In genomic region chr13:109784590-109785140, GRCh38 we compare ENCODE assay signal across 9 cellular contexts. TPM values are rescaled to one million over a fixed set of nuclear protein-coding genes. Genes with fewer than 3 reads are reported as not detected.
DNase-seq lines count a peak whose midpoint lies in the region; ATAC-seq, FAIRE-seq and TF ChIP-seq lines count a peak whose summit lies in the region.
"Had no signal": no experiment of that assay in that cellular context is flagged by ENCODE, and none has a peak within 500 bp of the region (broad histone marks: within the 10 kb centered on the region; RNA-seq: fewer than 3 reads in every experiment).

No MANE protein-coding gene starts in this region.

- peak; percentile 80 for TF ChIP-seq RAD21 in neural cell (conservative IDR thresholded peaks at IDR 0.05)

- H3K27ac ChIP-seq in A673 (ENCODE audit: low read depth, low read length, poor library complexity, severe bottlenecking) (peak overlapping the region; percentile 97), neural cell (ENCODE audit: low read length) (peak overlapping the region; percentile 70), thymus (ENCODE audit: low read depth) (no peak overlapping the region)

- no peak overlapping the region for H3K4me2 ChIP-seq in neural cell (ENCODE audit: low read length)

- intact Hi-C loops in A673 (cut with micrococcal nuclease; ENCODE audit: unreplicated experiment): loop anchor here (2.0 to 5.0 kb wide), 3 partner anchors 132 to 1522 kb away; no protein-coding TSS in a partner anchor
- intact Hi-C loops in activated naive CD4-positive, alpha-beta T cell treated with anti-CD3 and anti-CD28 coated beads for 36 hours (cut with micrococcal nuclease): loop anchor here (1.0 to 10.0 kb wide), 6 partner anchors 19 to 1460 kb away; no protein-coding TSS in a partner anchor

- H3K9me2 ChIP-seq in neural cell (ENCODE audit: insufficient read depth, low read length): no peaks in the 10 kb centered on the region

- H3K79me2 ChIP-seq in neural cell (replicated peaks; ENCODE audit: insufficient read depth, low read length): peaks cover 22% of the 10 kb centered on the region

- H3K36me3 ChIP-seq in A673 (ENCODE audit: insufficient read depth, low read length, poor library complexity, severe bottlenecking) (peaks cover 49% of the 10 kb centered on the region), H7 (replicated peaks; ENCODE audit: control insufficient read depth, insufficient read depth, low read length) (no peaks in the 10 kb centered on the region), neural cell (ENCODE audit: insufficient read depth, low read length) (peaks cover 3% of the 10 kb centered on the region), thymus (ENCODE audit: control insufficient read depth, insufficient read depth) (peaks cover 28% of the 10 kb centered on the region)

- peaks cover 5% of the 10 kb centered on the region for H3K27me3 Mint-ChIP-seq in activated naive CD4-positive, alpha-beta T cell treated with anti-CD3 and anti-CD28 coated beads for 36 hours (ENCODE audit: low read depth)

- WGBS in thymus: 6% methylated on average over 83 of the region's 83 CpGs

- no peak for ATAC-seq in HG02798 (IDR thresholded peaks at IDR 0.05; ENCODE audit: poor library complexity, unreplicated experiment)
- ATAC-seq: GM12878 had no signal

- no TSS peak for BruUV-seq in A673 (replicated peaks; lab: Mats Ljungman, UMichigan)

- H3F3A ChIP-seq in neural cell (ENCODE audit: insufficient read depth, low read length, poor library complexity, severe bottlenecking): no peaks in the 10 kb centered on the region

- H3K27me3 ChIP-seq in A673 (replicated peaks; ENCODE audit: insufficient read depth, low read depth, low read length, poor library complexity): no peaks in the 10 kb centered on the region
- peaks cover 14% of the 10 kb centered on the region; the same call in 1 of the 2 replicates for H3K27me3 ChIP-seq in H7 (ENCODE audit: control insufficient read depth, insufficient read depth, low read length)
- H3K27me3 ChIP-seq in neural cell (ENCODE audit: insufficient read depth, low read depth, low read length): no peaks in the 10 kb centered on the region
- H3K27me3 ChIP-seq in thymus (ENCODE audit: control insufficient read depth, insufficient read depth): peaks cover 30% of the 10 kb centered on the region

- H3K9ac ChIP-seq in neural cell (ENCODE audit: low read length): peak overlapping the region; percentile 77

- TF ChIP-seq CTCF in A673 (conservative IDR thresholded peaks at IDR 0.05; ENCODE audit: low read depth, low read length) (peak; percentile 31; the same call in 1 of the 2 replicates), neural cell (IDR thresholded peaks at IDR 0.05; ENCODE audit: poor library complexity, severe bottlenecking) (peak; percentile 78)

- H3K4me1 ChIP-seq in A673 (ENCODE audit: insufficient read depth, low read length, poor library complexity, severe bottlenecking) (peaks cover 16% of the 10 kb centered on the region), thymus (ENCODE audit: control insufficient read depth, insufficient read depth, low read length) (peaks cover 6% of the 10 kb centered on the region)

- H3K27ac Mint-ChIP-seq in activated naive CD4-positive, alpha-beta T cell treated with anti-CD3 and anti-CD28 coated beads for 36 hours: no peak overlapping the region

- FAIRE-seq in RCC 7860 (lab: Jason Lieb, UNC) (no peak), frontal cortex (lab: Jason Lieb, UNC) (no peak)
- FAIRE-seq: GM12878 had no signal

- peaks cover 29% of the 10 kb centered on the region for H3K4me1 Mint-ChIP-seq in activated naive CD4-positive, alpha-beta T cell treated with anti-CD3 and anti-CD28 coated beads for 36 hours (ENCODE audit: low read depth)

- H2AFZ ChIP-seq in neural cell (ENCODE audit: low read depth, low read length): no peak overlapping the region

- H3K36me3 Mint-ChIP-seq in activated naive CD4-positive, alpha-beta T cell treated with anti-CD3 and anti-CD28 coated beads for 36 hours (ENCODE audit: low read depth): peaks cover 4% of the 10 kb centered on the region

- H3K4me3 ChIP-seq in A673 (ENCODE audit: low read depth, low read length, poor library complexity, severe bottlenecking): peak overlapping the region; percentile 82
- peak overlapping the region; percentile 61 for H3K4me3 ChIP-seq in H7 (ENCODE audit: insufficient read depth, low read depth, low read length)
- H3K4me3 ChIP-seq in neural cell (ENCODE audit: low read length): peak overlapping the region; percentile 87
- H3K4me3 ChIP-seq in thymus (ENCODE audit: low read length): peak overlapping the region; percentile 85
- H3K4me3 ChIP-seq: GM12878 had no signal

- no peaks in the 10 kb centered on the region for H4K20me1 ChIP-seq in neural cell (ENCODE audit: insufficient read depth)

- no peak for TF ChIP-seq EP300 in neural cell (conservative IDR thresholded peaks at IDR 0.05; ENCODE audit: poor library complexity, severe bottlenecking)

- POLR2A ChIA-PET in A673 (lab: Charles Lee; ENCODE audit: low non-redundant PET): no interaction called here

- CTCF ChIA-PET in A673 (lab: Charles Lee): interaction anchor here (1.0 kb wide), 1 partner anchor 823 kb away, joined by 3 read pairs; no protein-coding TSS in a partner anchor
- CTCF ChIA-PET in activated naive CD4-positive, alpha-beta T cell treated with anti-CD3 and anti-CD28 coated beads for 36 hours (lab: Charles Lee): interaction anchor here (0.6 to 1.3 kb wide), 7 partner anchors 20 to 885 kb away, joined by 3 to 5 read pairs (median 3); no protein-coding TSS in a partner anchor

- no peaks in the 10 kb centered on the region for H3K9me3 Mint-ChIP-seq in activated naive CD4-positive, alpha-beta T cell treated with anti-CD3 and anti-CD28 coated beads for 36 hours

- H3K9me3 ChIP-seq in A673 (ENCODE audit: low read depth, low read length, poor library complexity, severe bottlenecking) (no peaks in the 10 kb centered on the region), neural cell (ENCODE audit: low read length) (no peaks in the 10 kb centered on the region), thymus (ENCODE audit: control insufficient read depth) (no peaks in the 10 kb centered on the region)

- peak; percentile 91 for DNase-seq in A673 (ENCODE audit: low spot score)
- peak; percentile 91 for DNase-seq in H7
- DNase-seq in RCC 7860 (ENCODE audit: low spot score): peak; percentile 52
- DNase-seq in activated naive CD4-positive, alpha-beta T cell treated with anti-CD3 and anti-CD28 coated beads for 36 hours: peak; percentile 63
- peak; percentile 75 to 84 for DNase-seq in frontal cortex (ENCODE audit: low spot score in 2 of 2)

- H3K4me3 Mint-ChIP-seq in activated naive CD4-positive, alpha-beta T cell treated with anti-CD3 and anti-CD28 coated beads for 36 hours: peak overlapping the region; percentile 52

TF ChIP-seq in neural cell, 6 proteins besides CTCF, POLR2A, EP300 and RAD21:
- TF ChIP-seq, protein P1, sequence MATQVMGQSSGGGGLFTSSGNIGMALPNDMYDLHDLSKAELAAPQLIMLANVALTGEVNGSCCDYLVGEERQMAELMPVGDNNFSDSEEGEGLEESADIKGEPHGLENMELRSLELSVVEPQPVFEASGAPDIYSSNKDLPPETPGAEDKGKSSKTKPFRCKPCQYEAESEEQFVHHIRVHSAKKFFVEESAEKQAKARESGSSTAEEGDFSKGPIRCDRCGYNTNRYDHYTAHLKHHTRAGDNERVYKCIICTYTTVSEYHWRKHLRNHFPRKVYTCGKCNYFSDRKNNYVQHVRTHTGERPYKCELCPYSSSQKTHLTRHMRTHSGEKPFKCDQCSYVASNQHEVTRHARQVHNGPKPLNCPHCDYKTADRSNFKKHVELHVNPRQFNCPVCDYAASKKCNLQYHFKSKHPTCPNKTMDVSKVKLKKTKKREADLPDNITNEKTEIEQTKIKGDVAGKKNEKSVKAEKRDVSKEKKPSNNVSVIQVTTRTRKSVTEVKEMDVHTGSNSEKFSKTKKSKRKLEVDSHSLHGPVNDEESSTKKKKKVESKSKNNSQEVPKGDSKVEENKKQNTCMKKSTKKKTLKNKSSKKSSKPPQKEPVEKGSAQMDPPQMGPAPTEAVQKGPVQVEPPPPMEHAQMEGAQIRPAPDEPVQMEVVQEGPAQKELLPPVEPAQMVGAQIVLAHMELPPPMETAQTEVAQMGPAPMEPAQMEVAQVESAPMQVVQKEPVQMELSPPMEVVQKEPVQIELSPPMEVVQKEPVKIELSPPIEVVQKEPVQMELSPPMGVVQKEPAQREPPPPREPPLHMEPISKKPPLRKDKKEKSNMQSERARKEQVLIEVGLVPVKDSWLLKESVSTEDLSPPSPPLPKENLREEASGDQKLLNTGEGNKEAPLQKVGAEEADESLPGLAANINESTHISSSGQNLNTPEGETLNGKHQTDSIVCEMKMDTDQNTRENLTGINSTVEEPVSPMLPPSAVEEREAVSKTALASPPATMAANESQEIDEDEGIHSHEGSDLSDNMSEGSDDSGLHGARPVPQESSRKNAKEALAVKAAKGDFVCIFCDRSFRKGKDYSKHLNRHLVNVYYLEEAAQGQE (IDR thresholded peaks at IDR 0.05; ENCODE audit: borderline replicate concordance): no peak
- TF ChIP-seq POLR2AphosphoS5 (IDR thresholded peaks at IDR 0.05) (peak; percentile 32), SMC3 (conservative IDR thresholded peaks at IDR 0.05; ENCODE audit: poor library complexity) (peak; percentile 86), MXI1 (conservative IDR thresholded peaks at IDR 0.05; ENCODE audit: poor library complexity, severe bottlenecking) (peak; percentile 23)

RNA-seq across cellular contexts. Expression of gene IRS2, which starts 1.7 kb away (rescaled TPM):
- total RNA-seq in A673 (2021) (135 TPM in 2 replicates), frontal cortex (10.6 TPM)
- total RNA-seq in H7 (2014; rRNA removed; shearing (Covaris generic)): 4.3 and 9.0 TPM in 2 replicates
- 1 to 10 TPM; 3.0 to 3.3 TPM for total RNA-seq in activated naive CD4-positive, alpha-beta T cell treated with anti-CD3 and anti-CD28 coated beads for 36 hours
- polyA plus RNA-seq in neural cell (5.8 and 7.1 TPM in 2 replicates), thymus (9.1 TPM)
- polyA minus RNA-seq in neural cell: 13.8 and 15.6 TPM in 2 replicates

Comparison
In these comparisons a context has a peak if more than half of its experiments do, and no peak if none do; other contexts are left out.
1. RNA of gene IRS2, which starts 1.7 kb away (total RNA-seq): 135 TPM in A673; 10.6 TPM in frontal cortex (single experiment), 4.3 to 9.0 TPM in H7 and 3.0 to 3.3 TPM in activated naive CD4-positive, alpha-beta T cell treated with anti-CD3 and anti-CD28 coated beads for 36 hours; every median in the first group is over 10 times any median in the second.
2. Peak in every context shown above with its lines, with median percentiles within 50 percentile points of each other: DNase-seq and H3K4me3 ChIP-seq.